ENCODE assay signal across 8 cellular contexts in the genomic region with DNA sequence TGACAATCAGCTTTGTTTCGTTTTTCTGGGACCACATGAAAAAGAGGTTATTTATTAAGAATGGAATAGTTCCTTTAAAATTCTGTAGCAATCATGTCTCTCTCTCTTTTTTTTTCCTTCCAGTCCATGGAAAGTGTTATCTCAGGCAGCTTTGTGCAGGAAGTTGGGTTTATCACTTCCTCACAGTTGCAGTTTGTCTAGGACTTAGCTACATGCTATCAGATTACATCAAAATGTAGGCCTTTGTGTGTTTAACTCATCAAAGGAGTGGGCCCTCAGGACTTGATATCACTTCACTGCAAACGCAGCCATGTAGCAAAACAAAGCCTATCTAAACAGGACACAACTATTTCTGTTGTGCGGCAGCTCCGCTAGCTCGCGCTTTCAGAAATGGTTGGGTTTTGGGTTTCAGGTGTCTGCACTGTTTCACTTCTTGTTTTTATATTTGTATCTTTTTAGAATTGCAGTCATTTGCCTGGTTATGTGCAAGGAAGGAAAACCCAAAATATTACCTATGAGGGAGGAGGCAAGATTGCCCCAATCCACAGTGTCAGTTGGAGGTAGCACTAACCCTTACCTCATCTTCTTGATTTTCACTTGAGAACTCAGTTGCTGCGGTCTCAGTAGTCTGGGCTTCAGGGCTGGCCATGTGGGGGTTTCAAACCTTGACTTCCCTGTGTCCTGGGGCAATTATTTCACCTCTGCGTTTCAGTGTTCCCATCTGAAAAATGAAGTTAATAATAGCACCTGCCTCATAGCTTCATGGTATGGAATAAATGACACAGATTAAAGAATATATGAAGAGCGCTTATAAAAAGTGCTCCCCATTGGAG.
A peak's percentile ranks its signal among the peaks of the same experiment; 100 is the strongest.
DNase-seq lines count a peak whose midpoint lies in the region; ATAC-seq lines count a peak whose summit lies in the region.

No MANE protein-coding gene starts in this region.

- H3K9me3 Mint-ChIP-seq in activated CD4-positive, alpha-beta memory T cell treated with anti-CD3 and anti-CD28 coated beads for 36 hours, result no peaks in the 10 kb centered on the region

- H3K27me3 Mint-ChIP-seq in activated CD4-positive, alpha-beta memory T cell treated with anti-CD3 and anti-CD28 coated beads for 36 hours, result no peaks in the 10 kb centered on the region

- H3K27ac Mint-ChIP-seq in activated CD4-positive, alpha-beta memory T cell treated with anti-CD3 and anti-CD28 coated beads for 36 hours, result no peak overlapping the region

- peak; percentile 1 for DNase-seq in NCI-H345 (lab: John Stamatoyannopoulos, UW)
- no peak for DNase-seq in NCI-H345 treated with DMSO at 0.1 percent for 48 hours (lab: John Stamatoyannopoulos, UW; ENCODE audit: unreplicated experiment)
- peak; percentile 55 for DNase-seq in NCI-H146 (lab: John Stamatoyannopoulos, UW)
- no peak for DNase-seq in stimulated activated naive CD8-positive, alpha-beta T cell treated with anti-CD3 and anti-CD28 coated beads, Interleukin-15, Interleukin-2, amounts not matched to agents 100 U/mL and 50 U/mL, for 24 hours
- DNase-seq in cerebellum (ENCODE audit: low spot score), result no peak
- no peak for DNase-seq in activated CD4-positive, alpha-beta memory T cell treated with anti-CD3 and anti-CD28 coated beads for 36 hours

- H3K4me3 Mint-ChIP-seq in activated CD4-positive, alpha-beta memory T cell treated with anti-CD3 and anti-CD28 coated beads for 36 hours, result no peak overlapping the region

- peak; percentile 85 for ATAC-seq in HG02678 (IDR thresholded peaks at IDR 0.05; ENCODE audit: unreplicated experiment)
- peak; percentile 45 for ATAC-seq in esophagus mucosa
- peak; percentile 46 for ATAC-seq in stimulated activated naive CD8-positive, alpha-beta T cell treated with anti-CD3 and anti-CD28 coated beads, Interleukin-15, Interleukin-2, amounts not matched to agents 100 U/mL and 50 U/mL, for 24 hours

- CTCF ChIA-PET in activated CD4-positive, alpha-beta memory T cell treated with anti-CD3 and anti-CD28 coated beads for 36 hours (lab: Charles Lee), result no interaction called here

- POLR2A ChIA-PET in activated CD4-positive, alpha-beta memory T cell treated with anti-CD3 and anti-CD28 coated beads for 36 hours (lab: Charles Lee), result no interaction called here

- intact Hi-C loops in activated CD4-positive, alpha-beta memory T cell treated with anti-CD3 and anti-CD28 coated beads for 36 hours (cut with micrococcal nuclease), result no loop called here

- H3K36me3 Mint-ChIP-seq in activated CD4-positive, alpha-beta memory T cell treated with anti-CD3 and anti-CD28 coated beads for 36 hours, result no peaks in the 10 kb centered on the region

- H3K4me1 Mint-ChIP-seq in activated CD4-positive, alpha-beta memory T cell treated with anti-CD3 and anti-CD28 coated beads for 36 hours (ENCODE audit: low read depth), result no peaks in the 10 kb centered on the region

Comparison
In these comparisons a context has a peak if more than half of its experiments do, and no peak if none do; other contexts are left out.
1. DNase-seq: peak in NCI-H345 (single experiment) and NCI-H146 (single experiment); none in NCI-H345 treated with DMSO at 0.1 percent for 48 hours (single experiment), stimulated activated naive CD8-positive, alpha-beta T cell treated with anti-CD3 and anti-CD28 coated beads, Interleukin-15, Interleukin-2, amounts not matched to agents 100 U/mL and 50 U/mL, for 24 hours (single experiment), cerebellum (single experiment) and activated CD4-positive, alpha-beta memory T cell treated with anti-CD3 and anti-CD28 coated beads for 36 hours (single experiment).
2. Peak in every context shown above with its lines, with median percentiles within 50 percentile points of each other: ATAC-seq.